ENCODE assay signal across 12 cellular contexts in genomic region chr14:79369359-79370332, GRCh38.
DNase-seq lines count a peak whose midpoint lies in the region; ATAC-seq, FAIRE-seq and TF ChIP-seq lines count a peak whose summit lies in the region.
"Had no signal": no experiment of that assay in that cellular context is flagged by ENCODE, and none has a peak within 500 bp of the region (broad histone marks: within the 10 kb centered on the region; RNA-seq: fewer than 3 reads in every experiment).

No MANE protein-coding gene starts in this region.

- no peaks in the 10 kb centered on the region for H4K20me1 ChIP-seq in endothelial cell of umbilical vein (replicated peaks; ENCODE audit: control insufficient read depth, extremely low read depth, insufficient read depth, low read length)

- peak; percentile 16; the same call in 1 of the 2 replicates for TF ChIP-seq CTCF in BJ (IDR thresholded peaks at IDR 0.05; ENCODE audit: insufficient read depth, low read depth, low read length)
- TF ChIP-seq CTCF in NB4 (IDR thresholded peaks at IDR 0.05; ENCODE audit: low read depth, low read length): no peak
- TF ChIP-seq CTCF in endothelial cell of umbilical vein (IDR thresholded peaks at IDR 0.05; ENCODE audit: extremely low read depth in 1 of 2, insufficient read depth in 1 of 2, low read depth in 1 of 2, low read length in 2 of 2): no peak

- H3K36me3 ChIP-seq in BJ (ENCODE audit: control insufficient read depth, insufficient read depth, low read length): no peaks in the 10 kb centered on the region
- H3K36me3 ChIP-seq in endothelial cell of umbilical vein (ENCODE audit: control insufficient read depth in 2 of 2, extremely low read depth in 1 of 2, insufficient read depth in 2 of 2, low read length in 2 of 2): no peaks in the 10 kb centered on the region

- peak; percentile 68 for FAIRE-seq in endothelial cell of umbilical vein (lab: Jason Lieb, UNC)

- dilution Hi-C loops in endothelial cell of umbilical vein (cut with MboI; ENCODE audit: extremely low pct_ligation_motif_present, low sequenced_read_pairs): no loop called here

- TF ChIP-seq POLR2A in NB4 (IDR thresholded peaks at IDR 0.05; ENCODE audit: extremely low read depth, insufficient read length) (no peak), endothelial cell of umbilical vein (IDR thresholded peaks at IDR 0.05; ENCODE audit: low read depth, low read length) (no peak)

- no peaks in the 10 kb centered on the region for H3K79me2 ChIP-seq in endothelial cell of umbilical vein (ENCODE audit: control insufficient read depth, insufficient read depth, low read length)

- no peaks in the 10 kb centered on the region for H3K9me1 ChIP-seq in endothelial cell of umbilical vein (replicated peaks; ENCODE audit: control insufficient read depth, extremely low read depth, insufficient read depth, low read length)

- H3K9ac ChIP-seq in endothelial cell of umbilical vein (replicated peaks; ENCODE audit: extremely low read depth, insufficient read depth, low read length): no peak overlapping the region

- peaks cover 6% of the 10 kb centered on the region for H3K4me1 ChIP-seq in endothelial cell of umbilical vein (ENCODE audit: control insufficient read depth, extremely low read depth, insufficient read depth, low read length)

- peak overlapping the region; percentile 53 for H3K27ac ChIP-seq in endothelial cell of umbilical vein (ENCODE audit: insufficient read depth, low read depth, low read length)

- no peaks in the 10 kb centered on the region for H3K9me3 ChIP-seq in endothelial cell of umbilical vein (replicated peaks; ENCODE audit: control insufficient read depth, insufficient read depth, low read length)

- H3K4me3 ChIP-seq in BJ (ENCODE audit: low read depth, low read length): no peak overlapping the region
- H3K4me3 ChIP-seq in NB4 (ENCODE audit: low read depth, low read length): no peak overlapping the region
- no peak overlapping the region for H3K4me3 ChIP-seq in endothelial cell of umbilical vein (replicated peaks in 1 of 3; ENCODE audit: insufficient read depth in 1 of 3, low read depth in 1 of 3, low read length in 3 of 3)

- POLR2A ChIA-PET in BJ (lab: Charles Lee) (no interaction called here), endothelial cell of umbilical vein (lab: Charles Lee) (no interaction called here)

- H3K27me3 ChIP-seq in BJ (ENCODE audit: control insufficient read depth, insufficient read depth, low read length) (no peaks in the 10 kb centered on the region), endothelial cell of umbilical vein (ENCODE audit: control insufficient read depth in 2 of 2, insufficient read depth in 2 of 2, low read length in 2 of 2) (no peaks in the 10 kb centered on the region)

- intact Hi-C loops in endothelial cell of umbilical vein (cut with micrococcal nuclease): loop anchor here (2.0 to 10.0 kb wide), 2 partner anchors 91 to 405 kb away; no protein-coding TSS in a partner anchor

- ATAC-seq in GM19452 (IDR thresholded peaks at IDR 0.05; ENCODE audit: unreplicated experiment) (no peak), HG02623 (IDR thresholded peaks at IDR 0.05; ENCODE audit: unreplicated experiment) (no peak), GM18907 (IDR thresholded peaks at IDR 0.05; ENCODE audit: unreplicated experiment) (no peak)
- ATAC-seq: Panc1, sciatic nerve had no signal

- CTCF ChIA-PET in BJ (lab: Yijun Ruan, JAX): no interaction called here
- CTCF ChIA-PET in endothelial cell of umbilical vein (lab: Charles Lee): interaction anchor here (1.4 to 1.8 kb wide), 2 partner anchors 9 to 10 kb away, joined by 4 to 5 read pairs; no protein-coding TSS in a partner anchor

- BruUV-seq in endothelial cell of umbilical vein (replicated peaks; lab: Mats Ljungman, UMichigan): TSS peak; percentile 99

- no peak overlapping the region for H2AFZ ChIP-seq in endothelial cell of umbilical vein (ENCODE audit: low read depth, low read length)

- peak; percentile 37 for DNase-seq in BJ (ENCODE audit: low read depth)
- DNase-seq in NB4 (ENCODE audit: low read depth): peak; percentile 6
- DNase-seq in endothelial cell of umbilical vein (ENCODE audit: low read depth, low spot score): peak; percentile 88
- peak; percentile 92 for DNase-seq in non-pigmented ciliary epithelial cell (ENCODE audit: low read depth)
- DNase-seq in activated CD4-positive, alpha-beta T cell treated with anti-CD3 and anti-CD28 coated beads for 4 hours: no peak
- DNase-seq: activated CD4-positive, alpha-beta T cell treated with anti-CD3 and anti-CD28 coated beads, Interleukin-2, amount 50 U/mL, for 1 hour; stimulated activated naive CD4-positive, alpha-beta T cell treated with Interleukin-2 at 50 U/mL for 16 hours had no signal

- no peak overlapping the region for H3K4me2 ChIP-seq in endothelial cell of umbilical vein (ENCODE audit: insufficient read depth, low read length)

TF ChIP-seq in endothelial cell of umbilical vein, 7 proteins besides CTCF, POLR2A, EP300 and RAD21:
- TF ChIP-seq MAX (IDR thresholded peaks at IDR 0.05; ENCODE audit: insufficient read depth, insufficient read length) (no peak), JUN (IDR thresholded peaks at IDR 0.05; ENCODE audit: borderline replicate concordance, insufficient read depth, insufficient read length, low read depth) (peak; percentile 5), POLR2AphosphoS5 (IDR thresholded peaks at IDR 0.05; ENCODE audit: insufficient read depth, low read depth, low read length) (no peak), EZH2 (IDR thresholded peaks at IDR 0.05; ENCODE audit: borderline replicate concordance, low read depth, low read length, severe bottlenecking) (no peak), MYC (IDR thresholded peaks at IDR 0.05; ENCODE audit: low read depth, low read length) (no peak), GATA2 (IDR thresholded peaks at IDR 0.05; ENCODE audit: insufficient read depth, insufficient read length, low read depth, low read length) (peak; percentile 85), FOS (IDR thresholded peaks at IDR 0.05; ENCODE audit: borderline replicate concordance, insufficient read depth, low read length) (peak; percentile 99)

Comparison
In these comparisons a context has a peak if more than half of its experiments do, and no peak if none do; other contexts are left out.
1. DNase-seq: peak in BJ (single experiment), NB4 (single experiment), endothelial cell of umbilical vein (single experiment) and non-pigmented ciliary epithelial cell (single experiment); none in activated CD4-positive, alpha-beta T cell treated with anti-CD3 and anti-CD28 coated beads for 4 hours (0 of 2).